ENCODE assay signal across 9 cellular contexts in the genomic region with DNA sequence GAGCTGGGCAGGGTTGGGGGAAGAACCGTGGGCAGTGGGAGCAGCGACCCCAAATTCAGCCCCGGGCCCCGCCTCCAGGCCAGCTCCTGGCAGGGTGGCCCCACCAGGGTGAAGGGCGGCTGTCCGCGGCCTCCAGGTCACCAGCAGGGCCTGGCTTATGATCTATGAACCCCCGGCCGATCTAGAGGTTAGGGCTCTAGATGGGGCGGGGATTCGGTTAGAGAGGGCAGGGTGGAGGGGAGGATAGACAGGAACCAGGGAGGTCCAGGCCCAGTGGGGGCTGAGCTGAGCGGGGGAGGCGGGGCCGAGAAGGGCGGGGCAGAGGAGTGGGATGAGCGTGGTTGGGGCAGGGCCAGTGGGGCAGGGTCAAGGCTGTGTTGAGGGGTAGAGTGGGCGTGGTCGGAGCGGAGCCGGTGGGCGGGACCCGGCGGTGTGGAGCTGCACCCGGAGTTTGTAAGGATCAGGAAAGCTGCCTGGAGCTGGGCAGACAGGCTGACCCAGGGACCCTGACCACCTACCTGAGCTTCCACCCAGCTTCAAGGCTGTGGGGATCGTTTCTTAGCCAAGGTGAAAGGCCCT. TPM values are rescaled to one million over a fixed set of nuclear protein-coding genes. Genes with fewer than 3 reads are reported as not detected.
DNase-seq lines count a peak whose midpoint lies in the region; ATAC-seq and TF ChIP-seq lines count a peak whose summit lies in the region.
"Had no signal": no experiment of that assay in that cellular context is flagged by ENCODE, and none has a peak within 500 bp of the region (broad histone marks: within the 10 kb centered on the region; RNA-seq: fewer than 3 reads in every experiment).

No MANE protein-coding gene starts in this region.

- H3K9me3 Mint-ChIP-seq in activated CD8-positive, alpha-beta memory T cell treated with anti-CD3 and anti-CD28 coated beads, Interleukin-2, amount 10 ng/mL, durations not matched to agents 7 days and 5 days (ENCODE audit: low read depth) = no peaks in the 10 kb centered on the region
- H3K9me3 Mint-ChIP-seq in stimulated activated naive CD8-positive, alpha-beta T cell treated with anti-CD3 and anti-CD28 coated beads, Interleukin-15, Interleukin-2, amounts not matched to agents 100 ng/mL and 50 ng/mL, for 24 hours = no peaks in the 10 kb centered on the region

- H3K9ac ChIP-seq in muscle layer of colon (ENCODE audit: low read length) = no peak overlapping the region

- H3K36me3 ChIP-seq in H7 (replicated peaks; ENCODE audit: control insufficient read depth, insufficient read depth, low read length) = no peaks in the 10 kb centered on the region
- H3K36me3 ChIP-seq in muscle layer of colon (ENCODE audit: insufficient read depth, low read length) = no peaks in the 10 kb centered on the region

- ATAC-seq in activated CD8-positive, alpha-beta memory T cell treated with anti-CD3 and anti-CD28 coated beads, Interleukin-2, amount 10 ng/mL, durations not matched to agents 7 days and 5 days = peak; percentile 71
- ATAC-seq in GM21717 (IDR thresholded peaks at IDR 0.05; ENCODE audit: unreplicated experiment) = no peak

- H3K27ac Mint-ChIP-seq in activated CD8-positive, alpha-beta memory T cell treated with anti-CD3 and anti-CD28 coated beads, Interleukin-2, amount 10 ng/mL, durations not matched to agents 7 days and 5 days = no peak overlapping the region
- no peak overlapping the region for H3K27ac Mint-ChIP-seq in stimulated activated naive CD8-positive, alpha-beta T cell treated with anti-CD3 and anti-CD28 coated beads, Interleukin-15, Interleukin-2, amounts not matched to agents 100 ng/mL and 50 ng/mL, for 24 hours

- CTCF ChIA-PET in activated CD8-positive, alpha-beta memory T cell treated with anti-CD3 and anti-CD28 coated beads, Interleukin-2, amount 10 ng/mL, durations not matched to agents 7 days and 5 days (lab: Charles Lee) = interaction anchor here (0.6 to 3.0 kb wide), 14 partner anchors 8 to 204 kb away, joined by 3 to 10 read pairs (median 3); a partner anchor contains a TSS

- peaks cover 6% of the 10 kb centered on the region for H3K4me1 Mint-ChIP-seq in activated CD8-positive, alpha-beta memory T cell treated with anti-CD3 and anti-CD28 coated beads, Interleukin-2, amount 10 ng/mL, durations not matched to agents 7 days and 5 days
- H3K4me1 Mint-ChIP-seq in stimulated activated naive CD8-positive, alpha-beta T cell treated with anti-CD3 and anti-CD28 coated beads, Interleukin-15, Interleukin-2, amounts not matched to agents 100 ng/mL and 50 ng/mL, for 24 hours (ENCODE audit: low read depth) = peaks cover 7% of the 10 kb centered on the region

- no peaks in the 10 kb centered on the region for H3K36me3 Mint-ChIP-seq in activated CD8-positive, alpha-beta memory T cell treated with anti-CD3 and anti-CD28 coated beads, Interleukin-2, amount 10 ng/mL, durations not matched to agents 7 days and 5 days
- H3K36me3 Mint-ChIP-seq in stimulated activated naive CD8-positive, alpha-beta T cell treated with anti-CD3 and anti-CD28 coated beads, Interleukin-15, Interleukin-2, amounts not matched to agents 100 ng/mL and 50 ng/mL, for 24 hours (ENCODE audit: low read depth) = no peaks in the 10 kb centered on the region

- peak overlapping the region; percentile 44 for H3K4me3 ChIP-seq in H7 (ENCODE audit: insufficient read depth, low read depth, low read length)
- peak overlapping the region; percentile 23 for H3K4me3 ChIP-seq in fibroblast of mammary gland (ENCODE audit: control insufficient read depth, low read depth, low read length)
- H3K4me3 ChIP-seq in muscle layer of colon (ENCODE audit: low read depth in 1 of 2, low read length in 2 of 2) = peak overlapping the region; percentile 42 to 59

- DNase-seq in H7 = peak; percentile 100
- DNase-seq in activated CD8-positive, alpha-beta memory T cell treated with anti-CD3 and anti-CD28 coated beads, Interleukin-2, amount 10 ng/mL, durations not matched to agents 7 days and 5 days = peak; percentile 51
- peak; percentile 32 for DNase-seq in fibroblast of mammary gland (ENCODE audit: low read depth)
- no peak for DNase-seq in SIG-M5 (lab: John Stamatoyannopoulos, UW)
- DNase-seq in NCI-H1436 treated with DMSO at 0.1 percent for 48 hours (lab: John Stamatoyannopoulos, UW) = no peak

- H3K27me3 Mint-ChIP-seq in activated CD8-positive, alpha-beta memory T cell treated with anti-CD3 and anti-CD28 coated beads, Interleukin-2, amount 10 ng/mL, durations not matched to agents 7 days and 5 days = peaks cover 23% of the 10 kb centered on the region
- peaks cover 13% of the 10 kb centered on the region for H3K27me3 Mint-ChIP-seq in stimulated activated naive CD8-positive, alpha-beta T cell treated with anti-CD3 and anti-CD28 coated beads, Interleukin-15, Interleukin-2, amounts not matched to agents 100 ng/mL and 50 ng/mL, for 24 hours

- H3K4me3 Mint-ChIP-seq in activated CD8-positive, alpha-beta memory T cell treated with anti-CD3 and anti-CD28 coated beads, Interleukin-2, amount 10 ng/mL, durations not matched to agents 7 days and 5 days = no peak overlapping the region
- H3K4me3 Mint-ChIP-seq in stimulated activated naive CD8-positive, alpha-beta T cell treated with anti-CD3 and anti-CD28 coated beads, Interleukin-15, Interleukin-2, amounts not matched to agents 100 ng/mL and 50 ng/mL, for 24 hours = peak overlapping the region; percentile 43

- H3K27me3 ChIP-seq in H7 (ENCODE audit: control insufficient read depth, insufficient read depth, low read length) (peaks cover 7% of the 10 kb centered on the region; the same call in 1 of the 2 replicates), muscle layer of colon (ENCODE audit: control insufficient read depth in 1 of 2, insufficient read depth in 2 of 2, low read length in 2 of 2) (no peaks in the 10 kb centered on the region)

- H3K27ac ChIP-seq in muscle layer of colon (ENCODE audit: low read depth, low read length) = no peak overlapping the region

- no peaks in the 10 kb centered on the region for H3K9me3 ChIP-seq in muscle layer of colon (ENCODE audit: low read length)

- TF ChIP-seq CTCF in fibroblast of mammary gland (conservative IDR thresholded peaks at IDR 0.05; ENCODE audit: control insufficient read depth, insufficient read depth, low read depth, low read length) = no peak

- H3K4me1 ChIP-seq in muscle layer of colon (ENCODE audit: insufficient read depth, low read length) = peaks cover 11% of the 10 kb centered on the region

RNA-seq across cellular contexts. Expression of a gene that starts 29.3 kb away (rescaled TPM):
- total RNA-seq in H7 (2014; rRNA removed; shearing (Covaris generic)) = not detected in 2 replicates
- not detected for total RNA-seq in activated CD8-positive, alpha-beta memory T cell treated with anti-CD3 and anti-CD28 coated beads, Interleukin-2, amount 10 ng/mL, durations not matched to agents 7 days and 5 days
- total RNA-seq: renal cortical epithelial cell had no signal

RNA-seq across cellular contexts. Expression of a gene that starts 36.6 kb away (rescaled TPM):
- 0.63 TPM in 1 of 2 replicates, not detected in the other for total RNA-seq in H7 (2014; rRNA removed; shearing (Covaris generic))
- not detected for total RNA-seq in activated CD8-positive, alpha-beta memory T cell treated with anti-CD3 and anti-CD28 coated beads, Interleukin-2, amount 10 ng/mL, durations not matched to agents 7 days and 5 days

Comparison
In these comparisons a context has a peak if more than half of its experiments do, and no peak if none do; other contexts are left out.
1. DNase-seq: peak in H7 (single experiment), activated CD8-positive, alpha-beta memory T cell treated with anti-CD3 and anti-CD28 coated beads, Interleukin-2, amount 10 ng/mL, durations not matched to agents 7 days and 5 days (single experiment) and fibroblast of mammary gland (single experiment); none in SIG-M5 (single experiment) and NCI-H1436 treated with DMSO at 0.1 percent for 48 hours (single experiment).
2. Peak in every context shown above with its lines, with median percentiles within 50 percentile points of each other: H3K4me3 ChIP-seq.